Comparison of ENCODE assay signal across 15 cellular contexts in genomic region chr11:46729110-46730027, GRCh38. TPM values are rescaled to one million over a fixed set of nuclear protein-coding genes. Genes with fewer than 3 reads are reported as not detected.
"Had no signal": no experiment of that assay in that cellular context is flagged by ENCODE, and none has a peak within 500 bp of the region (broad histone marks: within the 10 kb centered on the region; RNA-seq: fewer than 3 reads in every experiment).

No MANE protein-coding gene starts in this region.

- H3K9me3 ChIP-seq: psoas muscle, sigmoid colon, suprapubic skin had no signal

- H3K4me1 ChIP-seq: psoas muscle, sigmoid colon, suprapubic skin had no signal

- H3K36me3 ChIP-seq: sigmoid colon, suprapubic skin had no signal

- ATAC-seq: activated CD8-positive, alpha-beta memory T cell treated with anti-CD3 and anti-CD28 coated beads, Interleukin-2, amount 10 ng/mL, durations not matched to agents 7 days and 5 days; natural killer cell treated with Interleukin-12 subunit alpha and Interleukin-12 subunit beta and Interleukin-15 and Interleukin-18, amount 100 ng/mL, for 72 hours; psoas muscle; stimulated activated naive CD8-positive, alpha-beta T cell treated with anti-CD3 and anti-CD28 coated beads, Interleukin-15, Interleukin-2, amounts not matched to agents 100 U/mL and 50 U/mL, for 24 hours had no signal

- DNase-seq: activated CD4-positive, alpha-beta T cell treated with anti-CD3 and anti-CD28 coated beads, Interleukin-2, amount 50 U/mL, for 4 hours; activated CD4-positive, CD25-positive, alpha-beta regulatory T cell treated with anti-CD3 and anti-CD28 coated beads, Interleukin-2, amount 50 U/mL, for 72 hours; activated CD8-positive, alpha-beta memory T cell treated with anti-CD3 and anti-CD28 coated beads, Interleukin-2, amount 10 ng/mL, durations not matched to agents 7 days and 5 days; activated naive CD4-positive, alpha-beta T cell; activated T-cell treated with anti-CD3 and anti-CD28 coated beads, Interleukin-2, amount 50 U/mL, for 48 hours; dermis blood vessel endothelial cell; occipital lobe; psoas muscle; sigmoid colon; stimulated activated CD4-positive, alpha-beta T cell treated with anti-CD3 and anti-CD28 coated beads, Interleukin-12 subunit alpha, Interleukin-12 subunit beta, amount 100 ng/mL, for 4 hours; stimulated activated CD4-positive, alpha-beta T cell treated with anti-CD3 and anti-CD28 coated beads, Interleukin-2, amount 100 ng/mL, for 48 hours; stimulated activated naive CD8-positive, alpha-beta T cell treated with anti-CD3 and anti-CD28 coated beads, Interleukin-15, Interleukin-2, amounts not matched to agents 100 U/mL and 50 U/mL, for 24 hours had no signal

- H3K4me3 ChIP-seq: psoas muscle, sigmoid colon, suprapubic skin had no signal

- H3K27me3 ChIP-seq: sigmoid colon, suprapubic skin had no signal

- H3K27ac ChIP-seq: psoas muscle, sigmoid colon, suprapubic skin had no signal

RNA-seq across cellular contexts. Expression of gene F2, which starts 10.4 kb away (rescaled TPM):
- total RNA-seq: activated CD8-positive, alpha-beta memory T cell treated with anti-CD3 and anti-CD28 coated beads, Interleukin-2, amount 10 ng/mL, durations not matched to agents 7 days and 5 days; dermis blood vessel endothelial cell; fibroblast of villous mesenchyme had no signal
